In the genomic region with DNA sequence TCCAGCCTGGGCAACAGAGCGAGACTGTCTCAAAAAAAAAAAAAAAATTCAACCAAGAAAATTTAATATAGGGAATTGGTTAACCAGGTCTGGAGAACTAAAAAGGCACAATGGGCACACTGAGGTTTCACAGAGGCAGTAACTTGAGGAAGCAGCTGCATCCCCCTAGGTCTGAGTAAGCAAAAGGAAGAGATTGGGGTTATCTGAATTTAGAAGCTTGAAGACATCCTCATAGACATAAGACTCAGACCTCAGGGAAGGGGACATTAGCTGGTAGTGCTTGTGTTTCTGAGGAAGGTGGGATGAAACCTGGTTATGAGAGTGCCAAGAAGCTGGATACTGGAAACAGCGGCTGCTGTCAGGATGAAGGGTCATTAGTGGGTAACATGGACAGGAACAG, we compare ENCODE assay signal across 20 cellular contexts. TPM values are rescaled to one million over a fixed set of nuclear protein-coding genes. Genes with fewer than 3 reads are reported as not detected.
"Had no signal": no experiment of that assay in that cellular context is flagged by ENCODE, and none has a peak within 500 bp of the region (broad histone marks: within the 10 kb centered on the region; RNA-seq: fewer than 3 reads in every experiment).

No MANE protein-coding gene starts in this region.

- H3K27ac Mint-ChIP-seq: activated CD4-positive, alpha-beta memory T cell treated with anti-CD3 and anti-CD28 coated beads for 36 hours; activated CD8-positive, alpha-beta memory T cell treated with anti-CD3 and anti-CD28 coated beads, Interleukin-2, amount 10 ng/mL, durations not matched to agents 7 days and 5 days; activated naive CD4-positive, alpha-beta T cell treated with anti-CD3 and anti-CD28 coated beads, Interleukin-2, amount 10 ng/mL, durations not matched to agents 7 days and 5 days; activated T-cell treated with anti-CD3 and anti-CD28 coated beads, Interleukin-2, amount 50 U/mL, for 24 hours; natural killer cell had no signal

- H3K9me3 ChIP-seq: ascending aorta, prostate gland, right lobe of liver, testis, upper lobe of right lung had no signal

- ATAC-seq: activated CD8-positive, alpha-beta memory T cell treated with anti-CD3 and anti-CD28 coated beads, Interleukin-2, amount 10 ng/mL, durations not matched to agents 7 days and 5 days; foreskin keratinocyte; left ventricle myocardium superior; natural killer cell; right lobe of liver; stimulated activated naive CD8-positive, alpha-beta T cell treated with anti-CD3 and anti-CD28 coated beads, Interleukin-15, amount 100 ng/mL, for 72 hours; upper lobe of right lung had no signal

- H3K36me3 ChIP-seq: ascending aorta, prostate gland, right lobe of liver, upper lobe of right lung had no signal

- H3K4me1 Mint-ChIP-seq: activated naive CD4-positive, alpha-beta T cell treated with anti-CD3 and anti-CD28 coated beads, Interleukin-2, amount 10 ng/mL, durations not matched to agents 7 days and 5 days; natural killer cell; stimulated activated naive CD8-positive, alpha-beta T cell treated with anti-CD3 and anti-CD28 coated beads, Interleukin-15, amount 100 ng/mL, for 72 hours had no signal

- H3K27me3 Mint-ChIP-seq: activated CD4-positive, alpha-beta memory T cell treated with anti-CD3 and anti-CD28 coated beads for 36 hours; activated CD8-positive, alpha-beta memory T cell treated with anti-CD3 and anti-CD28 coated beads, Interleukin-2, amount 10 ng/mL, durations not matched to agents 7 days and 5 days had no signal

- H3K4me2 ChIP-seq: smooth muscle cell had no signal

- H3K4me3 ChIP-seq: ascending aorta, prostate gland, right lobe of liver, smooth muscle cell, testis, upper lobe of right lung had no signal

- DNase-seq: activated CD4-positive, alpha-beta memory T cell treated with anti-CD3 and anti-CD28 coated beads for 36 hours; activated CD4-positive, alpha-beta T cell treated with anti-CD3 and anti-CD28 coated beads for 1 hour; activated CD8-positive, alpha-beta memory T cell treated with anti-CD3 and anti-CD28 coated beads, Interleukin-2, amount 10 ng/mL, durations not matched to agents 7 days and 5 days; activated naive CD4-positive, alpha-beta T cell treated with anti-CD3 and anti-CD28 coated beads, Interleukin-2, amount 10 ng/mL, durations not matched to agents 7 days and 5 days; activated T-cell treated with anti-CD3 and anti-CD28 coated beads, Interleukin-2, amount 50 U/mL, for 24 hours; foreskin keratinocyte; glutamatergic neuron; kidney glomerular epithelial cell; left ventricle myocardium superior; mesendoderm; natural killer cell; nucleus accumbens; right lobe of liver; stimulated activated naive CD8-positive, alpha-beta T cell treated with anti-CD3 and anti-CD28 coated beads, Interleukin-15, amount 100 ng/mL, for 72 hours; testis; upper lobe of right lung had no signal

- H3K4me1 ChIP-seq: ascending aorta, prostate gland, right lobe of liver, testis, upper lobe of right lung had no signal

- H3K27ac ChIP-seq: ascending aorta, foreskin keratinocyte, prostate gland, right lobe of liver, testis, upper lobe of right lung, VCaP had no signal

- H3K27me3 ChIP-seq: ascending aorta, foreskin keratinocyte, right lobe of liver, testis, upper lobe of right lung had no signal

- H3K9me3 Mint-ChIP-seq: activated CD4-positive, alpha-beta memory T cell treated with anti-CD3 and anti-CD28 coated beads for 36 hours; activated naive CD4-positive, alpha-beta T cell treated with anti-CD3 and anti-CD28 coated beads, Interleukin-2, amount 10 ng/mL, durations not matched to agents 7 days and 5 days; activated T-cell treated with anti-CD3 and anti-CD28 coated beads, Interleukin-2, amount 50 U/mL, for 24 hours; natural killer cell had no signal

- H3K4me3 Mint-ChIP-seq: activated CD4-positive, alpha-beta memory T cell treated with anti-CD3 and anti-CD28 coated beads for 36 hours; activated CD8-positive, alpha-beta memory T cell treated with anti-CD3 and anti-CD28 coated beads, Interleukin-2, amount 10 ng/mL, durations not matched to agents 7 days and 5 days; activated naive CD4-positive, alpha-beta T cell treated with anti-CD3 and anti-CD28 coated beads, Interleukin-2, amount 10 ng/mL, durations not matched to agents 7 days and 5 days; activated T-cell treated with anti-CD3 and anti-CD28 coated beads, Interleukin-2, amount 50 U/mL, for 24 hours; natural killer cell; stimulated activated naive CD8-positive, alpha-beta T cell treated with anti-CD3 and anti-CD28 coated beads, Interleukin-15, amount 100 ng/mL, for 72 hours had no signal

- H3K36me3 Mint-ChIP-seq: activated CD4-positive, alpha-beta memory T cell treated with anti-CD3 and anti-CD28 coated beads for 36 hours; activated naive CD4-positive, alpha-beta T cell treated with anti-CD3 and anti-CD28 coated beads, Interleukin-2, amount 10 ng/mL, durations not matched to agents 7 days and 5 days; natural killer cell had no signal

RNA-seq across cellular contexts. Expression of a gene that starts 50.1 kb away (rescaled TPM):
- total RNA-seq: ascending aorta had no signal
